18 cellular contexts compared by ENCODE assay signal in the genomic region with DNA sequence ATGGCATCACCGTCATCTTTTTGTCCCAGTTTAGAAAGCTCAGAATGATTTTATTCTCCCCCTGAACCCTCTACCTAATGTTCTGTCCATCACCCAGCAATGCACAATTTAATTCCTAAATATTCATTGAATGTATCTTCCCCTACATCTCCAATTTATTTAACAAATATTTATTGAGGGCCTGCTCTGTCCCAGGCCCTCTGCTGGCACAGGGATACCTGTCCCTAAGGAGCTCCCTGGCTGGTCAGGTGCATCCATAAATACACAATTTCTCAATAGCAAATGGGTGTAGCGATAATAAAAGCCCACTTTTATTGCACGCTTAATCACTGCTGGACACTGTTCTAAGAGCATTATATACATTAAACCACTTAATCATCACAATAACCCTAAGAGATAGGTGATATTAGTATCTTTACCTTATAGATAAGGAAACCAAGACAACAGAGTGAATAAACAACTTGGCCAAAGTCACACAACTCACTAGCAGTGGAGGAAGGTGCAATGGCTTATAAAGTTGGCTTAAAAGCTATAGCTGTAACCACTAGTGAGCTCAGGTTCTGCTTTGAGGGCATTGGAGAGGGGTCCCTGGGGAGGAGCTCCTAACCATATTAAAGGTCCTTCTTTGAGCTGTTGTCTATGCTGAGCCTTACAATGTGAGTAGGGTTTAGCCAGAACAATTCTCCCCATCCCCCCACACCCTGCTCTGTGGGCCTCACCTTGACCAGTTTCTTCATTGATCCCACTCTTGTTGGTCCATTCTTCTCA.
"Had no signal": no experiment of that assay in that cellular context is flagged by ENCODE, and none has a peak within 500 bp of the region (broad histone marks: within the 10 kb centered on the region; RNA-seq: fewer than 3 reads in every experiment).

No MANE protein-coding gene starts in this region.

- H3K9me3 Mint-ChIP-seq: type B pancreatic cell had no signal

- ATAC-seq: activated T-cell treated with anti-CD3 and anti-CD28 coated beads, Interleukin-2, amount 50 U/mL, for 4 hours; body of pancreas; left lung; natural killer cell had no signal

- H3K79me2 ChIP-seq: parathyroid adenoma had no signal

- H3K27ac ChIP-seq: body of pancreas, left lung, neutrophil, parathyroid adenoma, suprapubic skin had no signal

- H3K36me3 Mint-ChIP-seq: type B pancreatic cell had no signal

- H3K4me3 ChIP-seq: body of pancreas, left lung, suprapubic skin had no signal

- DNase-seq: activated CD4-positive, alpha-beta memory T cell treated with anti-CD3 and anti-CD28 coated beads, Interleukin-2, amount 10 ng/mL, durations not matched to agents 7 days and 5 days; activated CD4-positive, alpha-beta T cell treated with anti-CD3 and anti-CD28 coated beads for 4 hours; activated effector memory CD4-positive, alpha-beta T cell treated with anti-CD3 and anti-CD28 coated beads, Interleukin-2, amount 50 U/mL, for 16 hours; activated T-cell treated with anti-CD3 and anti-CD28 coated beads, Interleukin-2, amount 50 U/mL, for 4 hours; body of pancreas; caudate nucleus; effector CD4-positive, alpha-beta T cell; left lung; natural killer cell; stimulated activated CD4-positive, alpha-beta T cell treated with anti-CD3 and anti-CD28 coated beads, Interleukin-15, amount 100 ng/mL, for 24 hours; stimulated activated CD4-positive, alpha-beta T cell treated with anti-CD3 and anti-CD28 coated beads, Interleukin-4, amount 100 ng/mL, for 4 hours; T-helper 2 cell had no signal

- H3K4me1 ChIP-seq: suprapubic skin had no signal

- H3K9ac ChIP-seq: parathyroid adenoma had no signal

- H3K4me3 Mint-ChIP-seq: activated CD4-positive, alpha-beta memory T cell treated with anti-CD3 and anti-CD28 coated beads, Interleukin-2, amount 10 ng/mL, durations not matched to agents 7 days and 5 days; activated naive CD4-positive, alpha-beta T cell treated with anti-CD3 and anti-CD28 coated beads, Interleukin-2, amount 50 U/mL, for 24 hours; activated T-cell treated with anti-CD3 and anti-CD28 coated beads, Interleukin-2, amount 50 U/mL, for 4 hours; natural killer cell; stimulated activated naive CD8-positive, alpha-beta T cell treated with anti-CD3 and anti-CD28 coated beads, Interleukin-15, Interleukin-2, amounts not matched to agents 100 ng/mL and 50 ng/mL, for 24 hours; type B pancreatic cell had no signal

- H3K27me3 ChIP-seq: body of pancreas, left lung, neutrophil, suprapubic skin had no signal

- H3K9me3 ChIP-seq: body of pancreas, neutrophil, suprapubic skin had no signal

- H3K36me3 ChIP-seq: left lung, neutrophil, suprapubic skin had no signal

- H2AFZ ChIP-seq: parathyroid adenoma had no signal

- H3K27ac Mint-ChIP-seq: activated CD4-positive, alpha-beta memory T cell treated with anti-CD3 and anti-CD28 coated beads, Interleukin-2, amount 10 ng/mL, durations not matched to agents 7 days and 5 days; activated naive CD4-positive, alpha-beta T cell treated with anti-CD3 and anti-CD28 coated beads, Interleukin-2, amount 50 U/mL, for 24 hours; natural killer cell; stimulated activated naive CD8-positive, alpha-beta T cell treated with anti-CD3 and anti-CD28 coated beads, Interleukin-15, Interleukin-2, amounts not matched to agents 100 ng/mL and 50 ng/mL, for 24 hours; type B pancreatic cell had no signal

- H3K27me3 Mint-ChIP-seq: activated naive CD4-positive, alpha-beta T cell treated with anti-CD3 and anti-CD28 coated beads, Interleukin-2, amount 50 U/mL, for 24 hours had no signal
